ENCODE assay signal across 1 cellular context in the genomic region with DNA sequence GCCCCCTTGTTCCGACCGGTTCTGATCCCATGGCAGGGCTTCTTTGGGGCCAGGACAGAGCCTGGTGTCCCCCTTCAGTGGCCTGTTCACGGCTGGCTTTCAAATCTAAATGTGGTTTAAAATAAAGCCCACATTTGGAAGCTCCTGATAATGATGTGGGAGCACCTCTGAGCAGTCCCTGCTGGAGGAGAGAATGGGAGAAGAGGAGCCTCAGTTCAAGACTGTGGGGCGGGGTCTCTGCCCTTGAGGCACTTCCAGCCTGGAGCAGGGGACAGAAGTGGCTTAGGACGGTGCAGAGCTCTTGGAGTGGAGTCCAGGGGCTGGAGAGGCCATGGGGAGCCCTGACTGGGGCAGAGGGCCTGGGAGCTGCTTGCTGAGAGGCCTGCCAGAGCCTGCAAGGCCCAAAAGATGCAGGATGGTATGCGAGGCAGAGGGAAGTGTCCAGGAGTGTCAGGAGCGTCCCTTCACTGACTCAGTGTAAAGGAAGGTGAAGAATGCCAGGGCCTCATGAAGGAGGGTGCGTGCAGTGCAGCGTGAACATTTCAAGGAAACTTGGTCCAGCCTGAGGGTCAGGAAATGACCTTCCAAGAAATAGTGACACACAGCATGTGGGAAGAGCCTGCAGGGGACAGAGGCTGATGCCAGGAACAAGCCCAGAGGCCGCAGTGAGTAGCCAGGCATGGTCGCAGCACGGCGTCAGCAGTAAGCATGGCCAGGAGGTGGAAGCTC.
TF ChIP-seq lines count a peak whose summit lies in the region.

No MANE protein-coding gene starts in this region.

TF ChIP-seq in K562, 482 proteins besides CTCF, POLR2A, EP300 and RAD21:
- TF ChIP-seq POLR2G (IDR thresholded peaks at IDR 0.05; ENCODE audit: low read depth, low read length): 0 out of 2 replicates have a peak, but pooled peaks have one; percentile 17
- no peak for TF ChIP-seq HNRNPL (IDR thresholded peaks at IDR 0.05; ENCODE audit: low read depth, low read length)
- TF ChIP-seq SMARCE1 (IDR thresholded peaks at IDR 0.05): no peak
- no peak for TF ChIP-seq TAF1 (IDR thresholded peaks at IDR 0.05; ENCODE audit: control insufficient read depth, extremely low read depth, insufficient read depth, low read length, severe bottlenecking)
- no peak for TF ChIP-seq ZBTB17 (CRISPR knock-in tag; IDR thresholded peaks at IDR 0.05)
- TF ChIP-seq FOXM1 (IDR thresholded peaks at IDR 0.05; ENCODE audit: low read depth): no peak
- TF ChIP-seq FOXM1 (CRISPR knock-in tag; IDR thresholded peaks at IDR 0.05; ENCODE audit: low read depth): no peak
- TF ChIP-seq, protein P1, sequence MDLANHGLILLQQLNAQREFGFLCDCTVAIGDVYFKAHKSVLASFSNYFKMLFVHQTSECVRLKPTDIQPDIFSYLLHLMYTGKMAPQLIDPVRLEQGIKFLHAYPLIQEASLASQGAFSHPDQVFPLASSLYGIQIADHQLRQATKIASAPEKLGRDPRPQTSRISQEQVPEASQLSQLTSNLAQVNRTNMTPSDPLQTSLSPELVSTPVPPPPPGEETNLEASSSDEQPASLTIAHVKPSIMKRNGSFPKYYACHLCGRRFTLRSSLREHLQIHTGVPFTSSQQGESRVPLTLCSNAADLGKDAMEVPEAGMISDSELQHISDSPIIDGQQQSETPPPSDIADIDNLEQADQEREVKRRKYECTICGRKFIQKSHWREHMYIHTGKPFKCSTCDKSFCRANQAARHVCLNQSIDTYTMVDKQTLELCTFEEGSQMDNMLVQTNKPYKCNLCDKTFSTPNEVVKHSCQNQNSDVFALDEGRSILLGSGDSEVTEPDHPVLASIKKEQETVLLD (IDR thresholded peaks at IDR 0.05): no peak
- TF ChIP-seq, protein P2, sequence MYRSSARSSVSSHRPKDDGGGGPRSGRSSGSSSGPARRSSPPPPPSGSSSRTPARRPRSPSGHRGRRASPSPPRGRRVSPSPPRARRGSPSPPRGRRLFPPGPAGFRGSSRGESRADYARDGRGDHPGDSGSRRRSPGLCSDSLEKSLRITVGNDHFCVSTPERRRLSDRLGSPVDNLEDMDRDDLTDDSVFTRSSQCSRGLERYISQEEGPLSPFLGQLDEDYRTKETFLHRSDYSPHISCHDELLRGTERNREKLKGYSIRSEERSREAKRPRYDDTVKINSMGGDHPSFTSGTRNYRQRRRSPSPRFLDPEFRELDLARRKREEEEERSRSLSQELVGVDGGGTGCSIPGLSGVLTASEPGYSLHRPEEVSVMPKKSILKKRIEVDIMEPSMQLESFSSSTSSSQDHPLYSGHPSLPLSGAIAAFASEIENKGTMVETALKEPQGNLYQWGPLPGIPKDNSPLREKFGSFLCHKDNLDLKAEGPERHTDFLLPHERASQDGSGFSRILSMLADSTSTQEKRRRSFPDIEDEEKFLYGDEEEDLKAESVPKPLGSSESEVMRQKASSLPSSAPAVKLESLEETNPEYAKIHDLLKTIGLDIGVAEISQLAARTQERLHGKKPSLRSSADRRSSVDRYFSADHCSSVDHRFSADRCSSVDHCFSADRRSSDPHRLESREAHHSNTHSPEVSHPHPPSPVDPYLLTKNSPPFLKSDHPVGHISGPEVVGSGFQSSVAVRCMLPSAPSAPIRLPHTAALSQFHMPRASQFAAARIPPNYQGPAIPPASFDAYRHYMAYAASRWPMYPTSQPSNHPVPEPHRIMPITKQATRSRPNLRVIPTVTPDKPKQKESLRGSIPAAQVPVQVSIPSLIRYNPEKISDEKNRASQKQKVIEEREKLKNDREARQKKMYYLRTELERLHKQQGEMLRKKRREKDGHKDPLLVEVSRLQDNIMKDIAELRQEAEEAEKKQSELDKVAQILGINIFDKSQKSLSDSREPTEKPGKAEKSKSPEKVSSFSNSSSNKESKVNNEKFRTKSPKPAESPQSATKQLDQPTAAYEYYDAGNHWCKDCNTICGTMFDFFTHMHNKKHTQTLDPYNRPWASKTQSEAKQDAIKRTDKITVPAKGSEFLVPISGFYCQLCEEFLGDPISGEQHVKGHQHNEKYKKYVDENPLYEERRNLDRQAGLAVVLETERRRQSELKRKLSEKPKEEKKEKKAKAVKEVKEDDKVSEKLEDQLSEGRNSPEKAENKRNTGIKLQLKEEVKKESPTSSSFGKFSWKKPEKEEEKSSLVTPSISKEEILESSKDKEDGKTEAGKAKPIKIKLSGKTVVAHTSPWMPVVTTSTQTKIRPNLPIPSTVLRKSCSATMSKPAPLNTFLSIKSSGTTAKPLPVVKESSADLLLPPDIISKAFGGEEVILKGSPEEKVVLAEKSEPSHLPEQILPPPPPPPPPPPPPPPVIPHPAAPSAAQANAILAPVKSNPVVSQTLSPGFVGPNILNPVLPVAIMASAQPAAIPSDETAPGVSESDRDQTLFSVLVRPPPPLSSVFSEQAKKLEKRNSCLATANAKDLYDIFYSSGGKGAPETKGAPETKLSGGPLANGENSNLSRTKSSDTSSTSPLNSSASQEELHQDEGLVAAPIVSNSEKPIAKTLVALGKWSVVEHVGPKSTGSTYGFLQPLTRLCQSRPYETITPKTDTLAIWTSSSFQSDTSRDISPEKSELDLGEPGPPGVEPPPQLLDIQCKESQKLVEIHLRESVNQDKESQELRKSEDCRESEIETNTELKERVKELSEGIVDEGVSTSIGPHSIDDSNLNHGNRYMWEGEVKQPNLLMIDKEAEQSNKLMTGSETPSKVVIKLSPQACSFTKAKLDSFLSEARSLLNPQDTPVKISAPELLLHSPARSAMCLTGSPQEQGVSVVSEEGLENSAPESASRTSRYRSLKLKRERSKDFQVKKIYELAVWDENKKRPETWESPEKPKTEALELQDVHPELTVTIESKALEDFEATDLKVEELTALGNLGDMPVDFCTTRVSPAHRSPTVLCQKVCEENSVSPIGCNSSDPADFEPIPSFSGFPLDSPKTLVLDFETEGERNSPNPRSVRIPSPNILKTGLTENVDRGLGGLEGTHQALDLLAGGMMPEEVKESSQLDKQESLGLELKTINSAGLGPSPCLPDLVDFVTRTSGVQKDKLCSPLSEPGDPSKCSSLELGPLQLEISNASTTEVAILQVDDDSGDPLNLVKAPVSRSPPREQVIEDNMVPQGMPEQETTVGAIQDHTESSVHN (IDR thresholded peaks at IDR 0.05; ENCODE audit: borderline replicate concordance in 1 of 2, low read depth in 1 of 2): no peak
